In genomic region chr13:41837668-41838067, GRCh38 we compare ENCODE assay signal across 24 cellular contexts.
A peak's percentile ranks its signal among the peaks of the same experiment; 100 is the strongest.
DNase-seq lines count a peak whose midpoint lies in the region; ATAC-seq, FAIRE-seq and TF ChIP-seq lines count a peak whose summit lies in the region.
"Had no signal": no experiment of that assay in that cellular context is flagged by ENCODE, and none has a peak within 500 bp of the region (broad histone marks: within the 10 kb centered on the region; RNA-seq: fewer than 3 reads in every experiment).

No MANE protein-coding gene starts in this region.

- H3K27ac Mint-ChIP-seq in astrocyte (ENCODE audit: unreplicated experiment), result no peak overlapping the region
- H3K27ac Mint-ChIP-seq: activated naive CD4-positive, alpha-beta T cell treated with anti-CD3 and anti-CD28 coated beads, Interleukin-2, amount 50 U/mL, for 72 hours; neural progenitor cell had no signal

- no peak for TF ChIP-seq CTCF in astrocyte (IDR thresholded peaks at IDR 0.05; ENCODE audit: insufficient read depth, low read depth, low read length)
- TF ChIP-seq CTCF in thyroid gland (IDR thresholded peaks at IDR 0.05), result no peak

- no peak overlapping the region for H3K27ac ChIP-seq in astrocyte (ENCODE audit: low read depth, low read length)
- H3K27ac ChIP-seq in thyroid gland, result no peak overlapping the region
- H3K27ac ChIP-seq: ascending aorta, neural progenitor cell, tibial artery had no signal

- peaks cover 21% of the 10 kb centered on the region for H3K36me3 Mint-ChIP-seq in astrocyte (ENCODE audit: low read depth, unreplicated experiment)

- H3K36me3 ChIP-seq in astrocyte (ENCODE audit: insufficient read depth, low read length) (peaks cover 3% of the 10 kb centered on the region), thyroid gland (no peaks in the 10 kb centered on the region)
- H3K36me3 ChIP-seq: neural progenitor cell had no signal

- H3K9ac ChIP-seq in astrocyte (ENCODE audit: low read length), result no peak overlapping the region
- H3K9ac ChIP-seq: neural progenitor cell had no signal

- H2AFZ ChIP-seq in astrocyte (ENCODE audit: low read depth, low read length), result no peak overlapping the region
- H2AFZ ChIP-seq: neural progenitor cell had no signal

- H3K79me2 ChIP-seq in astrocyte (ENCODE audit: insufficient read depth, low read length), result no peaks in the 10 kb centered on the region

- no peaks in the 10 kb centered on the region for H4K20me1 ChIP-seq in astrocyte (ENCODE audit: insufficient read depth, low read length)

- no peaks in the 10 kb centered on the region for H3K9me3 Mint-ChIP-seq in astrocyte (ENCODE audit: unreplicated experiment)
- H3K9me3 Mint-ChIP-seq: activated naive CD4-positive, alpha-beta T cell treated with anti-CD3 and anti-CD28 coated beads, Interleukin-2, amount 50 U/mL, for 72 hours; CD8-positive, alpha-beta memory T cell; neural progenitor cell had no signal

- TF ChIP-seq POLR2A in GM12891 (IDR thresholded peaks at IDR 0.05; ENCODE audit: low read depth, low read length) (no peak), thyroid gland (IDR thresholded peaks at IDR 0.05) (no peak)

- intact Hi-C loops in thyroid gland (cut with DNase I), result no loop called here

- DNase-seq in GM12891 (ENCODE audit: insufficient read length, low spot score) (no peak), MV-4-11 (lab: John Stamatoyannopoulos, UW) (peak; percentile 76), astrocyte (ENCODE audit: low read depth) (peak; percentile 27), kidney tubule cell (ENCODE audit: low spot score) (peak; percentile 6), NCI-H1930 (lab: John Stamatoyannopoulos, UW) (no peak), thyroid gland (no peak)
- DNase-seq: activated CD4-positive, alpha-beta T cell treated with anti-CD3 and anti-CD28 coated beads for 4 hours; CD8-positive, alpha-beta memory T cell; DMS53; glutamatergic neuron; left ventricle myocardium superior; mucosa of descending colon; NCI-H1694; NCI-H69; stimulated activated CD4-positive, alpha-beta T cell treated with anti-CD3 and anti-CD28 coated beads, Interleukin-2, amount 100 ng/mL, for 48 hours; stimulated activated naive CD8-positive, alpha-beta T cell treated with anti-CD3 and anti-CD28 coated beads, Interleukin-15, Interleukin-2, amounts not matched to agents 100 U/mL and 50 U/mL, for 24 hours; tibial artery had no signal

- H3K27me3 ChIP-seq in astrocyte (ENCODE audit: insufficient read depth, low read length) (no peaks in the 10 kb centered on the region), thyroid gland (no peaks in the 10 kb centered on the region)
- H3K27me3 ChIP-seq: ascending aorta, neural progenitor cell, tibial artery had no signal

- 69 to 71% methylated on average over 2 of the region's 2 CpGs for WGBS in thyroid gland, 2 donors

- no peak for FAIRE-seq in GM12891 (lab: Jason Lieb, UNC)
- FAIRE-seq in astrocyte (lab: Jason Lieb, UNC), result peak; percentile 5
- FAIRE-seq: H54 had no signal

- no peak overlapping the region for H3K4me3 Mint-ChIP-seq in astrocyte (ENCODE audit: unreplicated experiment)
- H3K4me3 Mint-ChIP-seq: CD8-positive, alpha-beta memory T cell; neural progenitor cell had no signal

- ATAC-seq in GM21529 (IDR thresholded peaks at IDR 0.05; ENCODE audit: unreplicated experiment), result no peak
- no peak for ATAC-seq in GM21786 (IDR thresholded peaks at IDR 0.05; ENCODE audit: unreplicated experiment)
- ATAC-seq: activated naive CD4-positive, alpha-beta T cell treated with anti-CD3 and anti-CD28 coated beads, Interleukin-2, amount 50 U/mL, for 72 hours; left ventricle myocardium superior; mucosa of descending colon; stimulated activated naive CD8-positive, alpha-beta T cell treated with anti-CD3 and anti-CD28 coated beads, Interleukin-15, Interleukin-2, amounts not matched to agents 100 U/mL and 50 U/mL, for 24 hours had no signal

- H3K4me3 ChIP-seq in astrocyte (ENCODE audit: insufficient read depth, low read depth, low read length), result no peak overlapping the region
- H3K4me3 ChIP-seq in thyroid gland (replicated peaks in 1 of 3), result no peak overlapping the region
- H3K4me3 ChIP-seq: ascending aorta, mucosa of descending colon, neural progenitor cell, smooth muscle cell, tibial artery had no signal

- peak overlapping the region; percentile 52 for H3K4me2 ChIP-seq in astrocyte (ENCODE audit: low read length)
- H3K4me2 ChIP-seq: neural progenitor cell, smooth muscle cell had no signal

- no peaks in the 10 kb centered on the region for H3K27me3 Mint-ChIP-seq in astrocyte (ENCODE audit: low read depth, unreplicated experiment)
- H3K27me3 Mint-ChIP-seq: CD8-positive, alpha-beta memory T cell had no signal

- H3K4me1 ChIP-seq in astrocyte (ENCODE audit: insufficient read depth, low read length), result peaks cover 5% of the 10 kb centered on the region
- no peaks in the 10 kb centered on the region for H3K4me1 ChIP-seq in thyroid gland
- H3K4me1 ChIP-seq: neural progenitor cell had no signal

- H3K9me3 ChIP-seq in astrocyte (ENCODE audit: insufficient read depth, low read depth, low read length), result no peaks in the 10 kb centered on the region
- no peaks in the 10 kb centered on the region for H3K9me3 ChIP-seq in thyroid gland
- H3K9me3 ChIP-seq: ascending aorta, mucosa of descending colon, tibial artery had no signal

- no peaks in the 10 kb centered on the region for H3K4me1 Mint-ChIP-seq in astrocyte (ENCODE audit: low read depth, unreplicated experiment)
- H3K4me1 Mint-ChIP-seq: neural progenitor cell had no signal

TF ChIP-seq in GM12891, 5 proteins besides CTCF, POLR2A, EP300 and RAD21:
- TF ChIP-seq POLR2AphosphoS5 (IDR thresholded peaks at IDR 0.05; ENCODE audit: low read depth, low read length) (no peak), SPI1 (IDR thresholded peaks at IDR 0.05; ENCODE audit: low read depth, low read length) (peak; percentile 75), POU2F2 (IDR thresholded peaks at IDR 0.05; ENCODE audit: low read depth, low read length) (no peak)

Comparison
In these comparisons a context has a peak if more than half of its experiments do, and no peak if none do; other contexts are left out.
1. DNase-seq: peak in MV-4-11 (single experiment), astrocyte (single experiment) and kidney tubule cell (single experiment); none in GM12891 (single experiment), NCI-H1930 (0 of 2) and thyroid gland (0 of 2).